In the genomic region with DNA sequence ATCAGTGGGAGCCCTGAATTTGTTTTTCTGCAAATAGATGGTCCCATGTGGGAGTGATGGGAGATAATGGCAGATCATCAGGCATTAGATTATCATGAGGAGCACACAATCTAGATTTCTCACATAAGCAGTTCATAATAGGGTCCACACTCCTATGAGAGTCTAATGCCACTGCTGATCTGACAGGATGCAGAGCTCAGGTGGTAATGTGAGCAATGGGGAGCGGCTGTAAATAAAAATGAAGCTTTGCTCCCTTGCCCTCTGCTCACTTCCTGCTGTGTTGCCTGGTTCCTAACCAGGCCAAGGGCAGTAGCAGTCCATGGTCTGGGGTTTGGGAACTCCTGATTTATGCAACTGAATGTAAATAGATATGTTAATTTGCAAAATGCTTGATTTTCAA, we compare ENCODE assay signal across 27 cellular contexts.
"Had no signal": no experiment of that assay in that cellular context is flagged by ENCODE, and none has a peak within 500 bp of the region (broad histone marks: within the 10 kb centered on the region; RNA-seq: fewer than 3 reads in every experiment).

No MANE protein-coding gene starts in this region.

- H3K4me1 ChIP-seq: stomach, suprapubic skin, testis, thyroid gland, tibial artery, tibial nerve, transverse colon, upper lobe of left lung, upper lobe of right lung, uterus, vagina had no signal

- FAIRE-seq: urothelium cell line had no signal

- ATAC-seq: stimulated activated effector memory CD8-positive, alpha-beta T cell treated with anti-CD3 and anti-CD28 coated beads, Interleukin-12 subunit alpha, Interleukin-12 subunit beta, amount 100 ng/mL, for 72 hours; stimulated activated memory B cell treated with anti-CD40 and anti-IgM and Interleukin-4, amounts not matched to agents 10 μg/mL and 1 μg/mL and 100 μg/mL, for 72 hours; stimulated activated naive B cell treated with anti-CD40 and anti-IgM and Interleukin-4, amounts not matched to agents 10 μg/mL and 1 μg/mL and 100 μg/mL, for 72 hours; stimulated activated naive CD8-positive, alpha-beta T cell treated with anti-CD3 and anti-CD28 coated beads, Interleukin-15, amount 100 ng/mL, for 72 hours; stimulated activated naive CD8-positive, alpha-beta T cell treated with anti-CD3 and anti-CD28 coated beads, Interleukin-15, Interleukin-2, amounts not matched to agents 100 U/mL and 50 U/mL, for 24 hours; upper lobe of right lung had no signal

- DNase-seq: stimulated activated CD4-positive, alpha-beta T cell treated with anti-CD3 and anti-CD28 coated beads, Interleukin-2, amount 100 ng/mL, for 48 hours; stimulated activated CD4-positive, alpha-beta T cell treated with anti-CD3 and anti-CD28 coated beads, Interleukin-4, amount 100 ng/mL, for 1 hour; stimulated activated CD4-positive, alpha-beta T cell treated with anti-CD3 and anti-CD28 coated beads, Interleukin-4, amount 100 ng/mL, for 24 hours; stimulated activated CD4-positive, alpha-beta T cell treated with anti-CD3 and anti-CD28 coated beads, Interleukin-4, amount 100 ng/mL, for 4 hours; stimulated activated CD8-positive, alpha-beta memory T cell treated with anti-CD3 and anti-CD28 coated beads, Interleukin-4, amount 100 ng/mL, for 48 hours; stimulated activated naive B cell treated with anti-CD40 and anti-IgM and Interleukin-4, amounts not matched to agents 10 μg/mL and 1 μg/mL and 100 μg/mL, for 72 hours; stimulated activated naive CD4-positive, alpha-beta T cell; stimulated activated naive CD4-positive, alpha-beta T cell treated with Interleukin-2 at 50 U/mL for 16 hours; stimulated activated naive CD8-positive, alpha-beta T cell treated with anti-CD3 and anti-CD28 coated beads, Interleukin-15, amount 100 ng/mL, for 72 hours; stimulated activated naive CD8-positive, alpha-beta T cell treated with anti-CD3 and anti-CD28 coated beads, Interleukin-15, Interleukin-2, amounts not matched to agents 100 U/mL and 50 U/mL, for 24 hours; stomach; substantia nigra; testis; thyroid gland; tibial artery; transverse colon; trophoblast cell; upper lobe of left lung; upper lobe of right lung; uterus had no signal

- H3K36me3 ChIP-seq: stomach, suprapubic skin, thoracic aorta, thyroid gland, tibial artery, tibial nerve, transverse colon, upper lobe of left lung, upper lobe of right lung, uterus, vagina had no signal

- H3K9me3 ChIP-seq: stomach, suprapubic skin, testis, thoracic aorta, thyroid gland, tibial artery, transverse colon, upper lobe of left lung, upper lobe of right lung, uterus, vagina had no signal

- H3K27ac ChIP-seq: stomach, suprapubic skin, testis, thoracic aorta, thyroid gland, tibial artery, tibial nerve, transverse colon, upper lobe of left lung, upper lobe of right lung, uterus, vagina had no signal

- H3K4me3 ChIP-seq: stomach, suprapubic skin, testis, thoracic aorta, thyroid gland, tibial artery, tibial nerve, transverse colon, upper lobe of left lung, upper lobe of right lung, uterus, vagina had no signal
